Comparison of ENCODE assay signal across 23 cellular contexts in the genomic region with DNA sequence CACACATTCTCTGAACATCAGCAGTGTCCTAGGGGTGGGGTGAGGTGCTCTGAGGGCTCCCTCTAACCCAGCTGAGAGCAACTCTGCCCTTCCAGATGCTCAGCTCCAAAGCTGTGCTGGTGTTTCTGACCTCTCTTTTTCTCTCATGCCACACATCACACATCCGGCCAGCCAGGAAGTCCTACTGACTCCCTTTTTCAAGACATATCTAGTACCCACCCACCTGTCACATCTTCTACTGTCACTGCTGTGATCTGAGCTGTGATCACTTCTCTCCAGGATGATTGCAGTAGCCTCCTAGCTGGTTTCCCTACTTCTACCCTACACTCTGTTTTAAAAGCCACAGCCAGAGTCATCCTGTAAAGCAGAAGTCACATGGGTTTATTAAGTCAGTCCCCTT. TPM values are rescaled to one million over a fixed set of nuclear protein-coding genes. Genes with fewer than 3 reads are reported as not detected.
DNase-seq lines count a peak whose midpoint lies in the region; ATAC-seq, FAIRE-seq and TF ChIP-seq lines count a peak whose summit lies in the region.
"Had no signal": no experiment of that assay in that cellular context is flagged by ENCODE, and none has a peak within 500 bp of the region (broad histone marks: within the 10 kb centered on the region; RNA-seq: fewer than 3 reads in every experiment).

No MANE protein-coding gene starts in this region.

- no peak overlapping the region for H2BK15ac ChIP-seq in H1 (ENCODE audit: low read length)

- in situ Hi-C loops in Panc1 (cut with HindIII; ENCODE audit: low pct_unique_long_range_greater_than_20kb, low sequenced_read_pairs) = loop anchor here (25.0 kb wide), 1 partner anchor 366 kb away; no protein-coding TSS in a partner anchor

- no peaks in the 10 kb centered on the region for H3K23me2 ChIP-seq in H1 (ENCODE audit: low read depth, low read length)

- intact Hi-C loops in Panc1 (cut with micrococcal nuclease; ENCODE audit: unreplicated experiment) (no loop called here), upper lobe of right lung (cut with DNase I) (loop anchor here (5.0 kb wide), 1 partner anchor 356 kb away; no protein-coding TSS in a partner anchor)

- H3K14ac ChIP-seq in H1 (ENCODE audit: insufficient read length) = no peak overlapping the region

- peak overlapping the region; percentile 75; the same call in 1 of the 2 replicates for H2BK5ac ChIP-seq in H1 (ENCODE audit: low read depth, low read length)

- H4K8ac ChIP-seq in H1 (ENCODE audit: extremely low read depth, insufficient read depth, low read length) = no peak overlapping the region

- no peaks in the 10 kb centered on the region for H4K20me1 ChIP-seq in H1 (replicated peaks in 1 of 2; ENCODE audit: control insufficient read depth in 1 of 2, insufficient read depth in 2 of 2, low read length in 2 of 2)

- ATAC-seq in activated T-cell treated with anti-CD3 and anti-CD28 coated beads, Interleukin-2, amount 50 U/mL, for 72 hours (replicated peaks in 1 of 2) = no peak
- ATAC-seq in Panc1 (no peak), upper lobe of right lung (no peak)
- ATAC-seq: GM23338, HCT116 had no signal

- CTCF ChIA-PET in Panc1 (lab: Charles Lee) = interaction anchor here (1.4 kb wide), 1 partner anchor 357 kb away, joined by 6 read pairs; no protein-coding TSS in a partner anchor
- CTCF ChIA-PET in H1 (lab: Charles Lee; ENCODE audit: partially characterized antibody) = interaction anchor here (0.6 to 24.1 kb wide), 20 partner anchors 10 to 390 kb away, joined by 3 to 947 read pairs (median 9); partner anchors contain the start of genes RTP2 and SST

- H3K4me1 Mint-ChIP-seq in activated T-cell treated with anti-CD3 and anti-CD28 coated beads, Interleukin-2, amount 50 U/mL, for 24 hours (ENCODE audit: low read depth) = peaks cover 14% of the 10 kb centered on the region
- H3K4me1 Mint-ChIP-seq in activated T-cell treated with anti-CD3 and anti-CD28 coated beads, Interleukin-2, amount 50 U/mL, for 72 hours (ENCODE audit: low read depth) = peaks cover 8% of the 10 kb centered on the region

- H3K27ac ChIP-seq in Panc1 (ENCODE audit: low read length) (peak overlapping the region; percentile 30), H1 (ENCODE audit: low read depth, low read length) (no peak overlapping the region), upper lobe of right lung (no peak overlapping the region)
- H3K27ac ChIP-seq: C4-2B, HL-60 had no signal

- no peak overlapping the region for H3K4me2 ChIP-seq in H1 (ENCODE audit: insufficient read depth in 1 of 2, low read depth in 2 of 2, low read length in 2 of 2)

- H3K9me3 ChIP-seq in Panc1 (ENCODE audit: control insufficient read depth, insufficient read depth, low read depth, low read length) (no peaks in the 10 kb centered on the region), H1 (ENCODE audit: insufficient read depth in 2 of 2, low read depth in 1 of 2, low read length in 1 of 2) (0 out of 4 replicates have a peak, but pooled peaks cover 0 to 2% of the 10 kb centered on the region in 2 experiments), upper lobe of right lung (no peaks in the 10 kb centered on the region)
- H3K9me3 ChIP-seq: BE2C had no signal

- H3K23ac ChIP-seq in H1 (ENCODE audit: insufficient read length) = no peak overlapping the region

- H2BK20ac ChIP-seq in H1 (ENCODE audit: low read length) = no peak overlapping the region; the same call in 1 of the 2 replicates

- H3K18ac ChIP-seq in H1 (ENCODE audit: extremely low read depth, low read length) = no peak overlapping the region

- TF ChIP-seq CTCF in Panc1 (IDR thresholded peaks at IDR 0.05) (no peak), H1 (IDR thresholded peaks at IDR 0.05; ENCODE audit: control extremely low read depth in 1 of 3, insufficient read depth in 1 of 3, low read depth in 1 of 3, low read length in 3 of 3) (no peak), upper lobe of right lung (IDR thresholded peaks at IDR 0.05) (no peak)

- POLR2A ChIA-PET in Panc1 (lab: Charles Lee) (no interaction called here), H1 (lab: Charles Lee; ENCODE audit: partially characterized antibody) (interaction anchor here (0.6 kb wide), 1 partner anchor 99 kb away, joined by 5 read pairs; no protein-coding TSS in a partner anchor)

- H3K36me3 Mint-ChIP-seq in activated T-cell treated with anti-CD3 and anti-CD28 coated beads, Interleukin-2, amount 50 U/mL, for 24 hours (ENCODE audit: low read depth) = no peaks in the 10 kb centered on the region
- no peaks in the 10 kb centered on the region for H3K36me3 Mint-ChIP-seq in activated T-cell treated with anti-CD3 and anti-CD28 coated beads, Interleukin-2, amount 50 U/mL, for 72 hours (ENCODE audit: insufficient read depth in 2 of 2)

- peak overlapping the region; percentile 91; the same call in 1 of the 2 replicates for H2BK12ac ChIP-seq in H1 (ENCODE audit: low read depth, low read length)

- H2AFZ ChIP-seq in H1 (ENCODE audit: low read length) = no peak overlapping the region

- no peak for TF ChIP-seq POLR2A in H1 (IDR thresholded peaks at IDR 0.05; ENCODE audit: control extremely low read depth in 1 of 2, low read depth in 2 of 2, low read length in 2 of 2)

- 85% methylated on average over 1 of the region's 1 CpG; no CpG with 5 or more reads in 1 of the 2 experiments for WGBS in H1 (ENCODE audit: extremely low coverage in 1 of 2, insufficient coverage in 1 of 2, insufficient read length in 1 of 2, insufficient replicate concordance in 2 of 2, low coverage in 1 of 2, low lambda C conversion rate in 2 of 2, missing lambda C conversion rate in 1 of 2), 2 experiments

- H2AK5ac ChIP-seq in H1 (ENCODE audit: low read depth, low read length) = no peak overlapping the region

- H3K4me3 ChIP-seq in Panc1 (ENCODE audit: low read depth in 2 of 2, low read length in 2 of 2) (no peak overlapping the region), H1 (ENCODE audit: extremely low read depth in 1 of 4, insufficient read depth in 2 of 4, low read depth in 3 of 4, low read length in 4 of 4) (no peak overlapping the region), upper lobe of right lung (no peak overlapping the region)
- H3K4me3 ChIP-seq: GM23338 had no signal

- H4K5ac ChIP-seq in H1 (ENCODE audit: insufficient read length, low read depth, low read length) = no peak overlapping the region

- TF ChIP-seq EP300 in H1 (IDR thresholded peaks at IDR 0.05; ENCODE audit: borderline replicate concordance in 1 of 2, low read depth in 2 of 2, low read length in 2 of 2) = no peak

- H3K79me1 ChIP-seq in H1 (ENCODE audit: low read depth, low read length) = no peaks in the 10 kb centered on the region

- H2BK120ac ChIP-seq in H1 (replicated peaks; ENCODE audit: low read depth, low read length) = no peak overlapping the region

- H3K56ac ChIP-seq in H1 (replicated peaks; ENCODE audit: insufficient read length, low read depth, low read length) = no peak overlapping the region

- no peak overlapping the region for H3K4ac ChIP-seq in H1 (replicated peaks; ENCODE audit: insufficient read length, low read depth, low read length)

- no peak for TF ChIP-seq RAD21 in H1 (IDR thresholded peaks at IDR 0.05 in 1 of 2, conservative IDR thresholded peaks at IDR 0.05 in 1 of 2; ENCODE audit: low read depth in 2 of 2, low read length in 2 of 2)

- no TSS peak for BruUV-seq in Panc1 (replicated peaks; lab: Mats Ljungman, UMichigan)

- peaks cover 38% of the 10 kb centered on the region for H3K27me3 Mint-ChIP-seq in activated T-cell treated with anti-CD3 and anti-CD28 coated beads, Interleukin-2, amount 50 U/mL, for 24 hours
- H3K27me3 Mint-ChIP-seq in activated T-cell treated with anti-CD3 and anti-CD28 coated beads, Interleukin-2, amount 50 U/mL, for 72 hours (ENCODE audit: low read depth) = peaks cover 33% of the 10 kb centered on the region

- H3K4me3 Mint-ChIP-seq in activated T-cell treated with anti-CD3 and anti-CD28 coated beads, Interleukin-2, amount 50 U/mL, for 24 hours = no peak overlapping the region
- no peak overlapping the region for H3K4me3 Mint-ChIP-seq in activated T-cell treated with anti-CD3 and anti-CD28 coated beads, Interleukin-2, amount 50 U/mL, for 72 hours
- H3K4me3 Mint-ChIP-seq: CD4-positive, alpha-beta T cell; GM23338; HFFc6 had no signal

- H3K36me3 ChIP-seq in Panc1 (ENCODE audit: control insufficient read depth, insufficient read depth, low read length) (no peaks in the 10 kb centered on the region), H1 (ENCODE audit: control insufficient read depth in 2 of 4, insufficient read depth in 4 of 4, low read length in 3 of 4) (no peaks in the 10 kb centered on the region), upper lobe of right lung (no peaks in the 10 kb centered on the region)
- H3K36me3 ChIP-seq: BE2C had no signal

- no peak for DNase-seq in activated T-cell treated with anti-CD3 and anti-CD28 coated beads, Interleukin-2, amount 50 U/mL, for 24 hours
- no peak for DNase-seq in activated T-cell treated with anti-CD3 and anti-CD28 coated beads, Interleukin-2, amount 50 U/mL, for 72 hours
- DNase-seq in Panc1 (ENCODE audit: low read depth, low spot score) (no peak), H1 (ENCODE audit: low read depth in 1 of 2, low spot score in 2 of 2) (no peak), EL (no peak), dedifferentiated amniotic fluid mesenchymal stem cell (ENCODE audit: extremely low spot score) (no peak), upper lobe of right lung (no peak)
- DNase-seq: ACHN; BE2C; Calu3; CD4-positive, alpha-beta T cell; DMS53; DND-41; H7; HFFc6 had no signal

- H3K9me3 Mint-ChIP-seq in activated T-cell treated with anti-CD3 and anti-CD28 coated beads, Interleukin-2, amount 50 U/mL, for 24 hours = no peaks in the 10 kb centered on the region
- H3K9me3 Mint-ChIP-seq in activated T-cell treated with anti-CD3 and anti-CD28 coated beads, Interleukin-2, amount 50 U/mL, for 72 hours = no peaks in the 10 kb centered on the region
- H3K9me3 Mint-ChIP-seq: CD4-positive, alpha-beta T cell; GM23338; HFFc6 had no signal

- no peaks in the 10 kb centered on the region; the same call in 1 of the 2 replicates for H3K27me3 ChIP-seq in Panc1 (ENCODE audit: control insufficient read depth, insufficient read depth, low read length)
- no peaks in the 10 kb centered on the region; a peak in 1 of 7 replicates for H3K27me3 ChIP-seq in H1 (replicated peaks in 1 of 4; ENCODE audit: control insufficient read depth in 3 of 4, extremely low read depth in 1 of 4, insufficient read depth in 3 of 4, low read length in 3 of 4)
- no peaks in the 10 kb centered on the region for H3K27me3 ChIP-seq in upper lobe of right lung

- H3K27ac Mint-ChIP-seq in activated T-cell treated with anti-CD3 and anti-CD28 coated beads, Interleukin-2, amount 50 U/mL, for 24 hours = peak overlapping the region; percentile 41
- H3K27ac Mint-ChIP-seq in activated T-cell treated with anti-CD3 and anti-CD28 coated beads, Interleukin-2, amount 50 U/mL, for 72 hours = no peak overlapping the region
- H3K27ac Mint-ChIP-seq: CD4-positive, alpha-beta T cell; GM23338; HFFc6 had no signal

- H3K9ac ChIP-seq in H1 (replicated peaks in 1 of 4; ENCODE audit: extremely low read depth in 1 of 4, low read depth in 3 of 4, low read length in 3 of 4) = no peak overlapping the region

- H3K4me1 ChIP-seq in Panc1 (ENCODE audit: control insufficient read depth, insufficient read depth, low read length) (peaks cover 15% of the 10 kb centered on the region), H1 (replicated peaks in 1 of 4; ENCODE audit: control insufficient read depth in 3 of 4, insufficient read depth in 4 of 4, low read length in 3 of 4) (peaks cover 0 to 4% (median 2%) of the 10 kb centered on the region in 4 experiments; a peak in 5 of 7 replicates), upper lobe of right lung (peaks cover 12% of the 10 kb centered on the region)
- H3K4me1 ChIP-seq: BE2C had no signal

- H4K91ac ChIP-seq in H1 (replicated peaks; ENCODE audit: insufficient read length, low read length) = no peak overlapping the region

- no peaks in the 10 kb centered on the region for H3K79me2 ChIP-seq in H1 (ENCODE audit: control insufficient read depth in 1 of 2, insufficient read depth in 2 of 2, low read length in 2 of 2)

- no peak for FAIRE-seq in H1 (lab: Jason Lieb, UNC)
- FAIRE-seq: A204.1, G401.6, GM12892, GM18507 had no signal

RNA-seq across cellular contexts. Expression of gene MASP1, which starts 30.2 kb away (rescaled TPM):
- total RNA-seq in activated T-cell treated with anti-CD3 and anti-CD28 coated beads, Interleukin-2, amount 50 U/mL, for 72 hours = not detected
- total RNA-seq in Panc1 (2021; ENCODE audit: unreplicated experiment) (not detected), upper lobe of right lung (5.9 TPM)
- polyA plus RNA-seq in Panc1 (2012; ENCODE audit: insufficient read length) = not detected
- total RNA-seq in H1 (2021; fragmentation: NEBNext Ultra II Directional; extraction: Animal tissue kit (Norgen Biotek cat#: 25700)) = 2.7 and 3.2 TPM in 2 replicates
- polyA plus RNA-seq in H1 (2011; rRNA removed) = 3.5 and 5.8 TPM in 2 replicates
- 4.7 TPM for polyA plus RNA-seq in H1 (2011; cell fraction: cytosol; rRNA removed)
- polyA plus RNA-seq in H1 (2011; cell fraction: nucleus; rRNA removed) = 4.2 TPM
- polyA plus RNA-seq in H1 (2012, experiment 1 of 2) = 1.6 to 2.8 TPM (median 1.8 TPM) in 4 replicates
- 1.0 TPM for polyA plus RNA-seq in H1 (2012, experiment 2 of 2)
- polyA plus RNA-seq in H1 (2013, experiment 1 of 2) = 3.5 TPM
- polyA plus RNA-seq in H1 (2013, experiment 2 of 2) = 3.8 TPM
- 8.3 and 8.4 TPM in 2 replicates for polyA minus RNA-seq in H1 (2011; rRNA and poly(A)+ RNA removed)
- polyA minus RNA-seq in H1 (2011; cell fraction: cytosol; rRNA and poly(A)+ RNA removed) = 3.3 TPM
- polyA minus RNA-seq in H1 (2011; cell fraction: nucleus; rRNA and poly(A)+ RNA removed) = 5.1 TPM
- total RNA-seq: CD4-positive, alpha-beta T cell had no signal

RNA-seq across cellular contexts. Expression of gene RTP4, which starts 46.4 kb away (rescaled TPM):
- 1 to 10 TPM; 2.8 to 3.4 TPM for total RNA-seq in activated T-cell treated with anti-CD3 and anti-CD28 coated beads, Interleukin-2, amount 50 U/mL, for 72 hours
- total RNA-seq in Panc1 (2021; ENCODE audit: unreplicated experiment) (2.5 TPM), upper lobe of right lung (5.6 TPM)
- 0.65 TPM for polyA plus RNA-seq in Panc1 (2012; ENCODE audit: insufficient read length)
- total RNA-seq in H1 (2021; fragmentation: NEBNext Ultra II Directional; extraction: Animal tissue kit (Norgen Biotek cat#: 25700)) = not detected in 2 replicates
- polyA plus RNA-seq in H1 (2011; rRNA removed) = not detected in 2 replicates
- polyA plus RNA-seq in H1 (2011; cell fraction: cytosol; rRNA removed) = not detected
- not detected for polyA plus RNA-seq in H1 (2011; cell fraction: nucleus; rRNA removed)
- not detected in 4 replicates for polyA plus RNA-seq in H1 (2012, experiment 1 of 2)
- polyA plus RNA-seq in H1 (2012, experiment 2 of 2) = not detected
- 0.02 TPM for polyA plus RNA-seq in H1 (2013, experiment 1 of 2)
- polyA plus RNA-seq in H1 (2013, experiment 2 of 2) = not detected
- polyA minus RNA-seq in H1 (2011; rRNA and poly(A)+ RNA removed) = not detected in 2 replicates
- not detected for polyA minus RNA-seq in H1 (2011; cell fraction: cytosol; rRNA and poly(A)+ RNA removed)
- not detected for polyA minus RNA-seq in H1 (2011; cell fraction: nucleus; rRNA and poly(A)+ RNA removed)
- total RNA-seq: GM23338, H7 had no signal
- polyA plus RNA-seq: GM23338 had no signal
